In the genomic region with DNA sequence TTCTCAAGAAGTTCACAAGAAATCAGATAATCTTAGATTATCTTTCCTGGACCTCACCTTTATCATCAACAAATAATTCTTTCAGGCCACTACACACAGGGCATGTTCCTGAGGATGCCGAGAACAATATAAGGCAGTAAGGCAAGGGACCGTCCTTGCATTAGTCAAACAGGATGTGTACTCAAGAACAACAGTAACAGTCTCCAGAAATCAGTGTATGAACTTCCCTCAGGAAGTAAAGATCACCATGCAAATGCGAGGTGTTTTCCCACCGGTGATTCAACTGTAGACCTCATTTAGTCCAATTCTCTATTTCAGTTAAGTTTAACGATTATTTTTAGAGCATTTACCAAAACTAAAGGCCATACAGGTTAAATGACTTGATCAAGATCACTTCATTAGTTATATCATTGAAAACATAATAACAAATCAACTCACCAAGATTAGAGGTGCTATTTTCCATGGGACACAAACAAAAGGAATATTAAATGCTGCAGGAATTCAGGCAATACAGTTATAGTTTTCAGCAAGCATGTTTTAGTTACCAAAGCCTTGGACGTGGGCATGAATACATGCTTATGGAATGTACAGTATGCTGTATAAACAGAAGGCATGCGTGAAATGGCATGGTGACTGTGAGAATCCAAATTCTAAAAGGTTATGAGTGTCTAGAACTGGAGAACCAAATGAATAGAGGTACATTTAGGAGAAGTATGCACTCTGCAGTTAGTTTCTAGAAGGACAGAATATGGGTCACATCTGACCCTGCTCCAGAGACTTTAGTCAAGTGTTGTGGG, we compare ENCODE assay signal across 10 cellular contexts.
DNase-seq lines count a peak whose midpoint lies in the region; ATAC-seq and TF ChIP-seq lines count a peak whose summit lies in the region.
"Had no signal": no experiment of that assay in that cellular context is flagged by ENCODE, and none has a peak within 500 bp of the region (broad histone marks: within the 10 kb centered on the region; RNA-seq: fewer than 3 reads in every experiment).

No MANE protein-coding gene starts in this region.

- peaks cover 40 to 52% of the 10 kb centered on the region in 2 donors for H3K4me1 Mint-ChIP-seq in immature natural killer cell
- peaks cover 7% of the 10 kb centered on the region for H3K4me1 Mint-ChIP-seq in mesothelial cell of epicardium
- H3K4me1 Mint-ChIP-seq: CD4-positive, CD25-positive, alpha-beta regulatory T cell had no signal

- H3K9me3 Mint-ChIP-seq in immature natural killer cell: no peaks in the 10 kb centered on the region
- no peaks in the 10 kb centered on the region for H3K9me3 Mint-ChIP-seq in mesothelial cell of epicardium

- DNase-seq in GM12864 (ENCODE audit: low read depth) (peak; percentile 45), immature natural killer cell (no peak), mesothelial cell of epicardium (ENCODE audit: low spot score in 2 of 2, unreplicated experiment in 2 of 2) (no peak), cortex of kidney (lab: John Stamatoyannopoulos, UW) (no peak), colonic mucosa (no peak)
- DNase-seq in activated CD4-positive, alpha-beta T cell treated with anti-CD3 and anti-CD28 coated beads for 1 hour: no peak
- DNase-seq: CD4-positive, CD25-positive, alpha-beta regulatory T cell had no signal

- H3K9ac ChIP-seq in colonic mucosa (ENCODE audit: low read depth in 2 of 2, low read length in 2 of 2): no peak overlapping the region

- intact Hi-C loops in colonic mucosa (cut with DNase I): no loop called here

- H3K4me3 Mint-ChIP-seq in immature natural killer cell (peak overlapping the region; percentile 75 to 83 (median 81)), mesothelial cell of epicardium (no peak overlapping the region)
- H3K4me3 Mint-ChIP-seq: CD4-positive, CD25-positive, alpha-beta regulatory T cell had no signal

- H3K27ac Mint-ChIP-seq in immature natural killer cell (peak overlapping the region in 3 of 6 donors; percentile 21 to 81 (median 79)), mesothelial cell of epicardium (no peak overlapping the region)
- H3K27ac Mint-ChIP-seq: CD4-positive, CD25-positive, alpha-beta regulatory T cell had no signal

- no peak overlapping the region for H3K27ac ChIP-seq in colonic mucosa

- no peaks in the 10 kb centered on the region for H3K4me1 ChIP-seq in colonic mucosa

- no peak for TF ChIP-seq CTCF in GM12864 (IDR thresholded peaks at IDR 0.05; ENCODE audit: low read depth, low read length, missing control alignments)
- TF ChIP-seq CTCF in mesothelial cell of epicardium (IDR thresholded peaks at IDR 0.05; ENCODE audit: unreplicated experiment): no peak
- no peak for TF ChIP-seq CTCF in colonic mucosa (IDR thresholded peaks at IDR 0.05)

- no peaks in the 10 kb centered on the region for H3K27me3 ChIP-seq in colonic mucosa

- ATAC-seq in GM21717 (IDR thresholded peaks at IDR 0.05; ENCODE audit: unreplicated experiment) (peak; percentile 71), HG03565 (IDR thresholded peaks at IDR 0.05; ENCODE audit: unreplicated experiment) (peak; percentile 40)
- ATAC-seq: HCT116 had no signal

- peaks cover 3 to 8% (median 3%) of the 10 kb centered on the region in 3 donors for H3K27me3 Mint-ChIP-seq in immature natural killer cell (ENCODE audit: low read depth in 3 of 3)
- H3K27me3 Mint-ChIP-seq in mesothelial cell of epicardium (ENCODE audit: low read depth): peaks cover 87% of the 10 kb centered on the region

- H3K9me3 ChIP-seq in colonic mucosa: no peaks in the 10 kb centered on the region

- no peaks in the 10 kb centered on the region for H3K36me3 ChIP-seq in colonic mucosa

- H3K4me3 ChIP-seq in GM12864 (ENCODE audit: low read depth, low read length) (no peak overlapping the region), colonic mucosa (no peak overlapping the region)

- H3K36me3 Mint-ChIP-seq in immature natural killer cell (no peaks in the 10 kb centered on the region), mesothelial cell of epicardium (no peaks in the 10 kb centered on the region)
- H3K36me3 Mint-ChIP-seq: CD4-positive, CD25-positive, alpha-beta regulatory T cell had no signal
